9 cellular contexts compared by ENCODE assay signal in genomic region chr12:67433393-67434175, GRCh38.
DNase-seq lines count a peak whose midpoint lies in the region; ATAC-seq and TF ChIP-seq lines count a peak whose summit lies in the region.
"Had no signal": no experiment of that assay in that cellular context is flagged by ENCODE, and none has a peak within 500 bp of the region (broad histone marks: within the 10 kb centered on the region; RNA-seq: fewer than 3 reads in every experiment).

No MANE protein-coding gene starts in this region.

- in situ Hi-C loops in Caki2 (cut with HindIII; ENCODE audit: low pct_unique_long_range_greater_than_20kb, low sequenced_read_pairs), result no loop called here

- no peaks in the 10 kb centered on the region for H3K36me3 Mint-ChIP-seq in progenitor cell of endocrine pancreas (ENCODE audit: insufficient read depth)

- H3K4me3 Mint-ChIP-seq in progenitor cell of endocrine pancreas (ENCODE audit: low read depth), result no peak overlapping the region

- H3K27ac Mint-ChIP-seq in progenitor cell of endocrine pancreas, result no peak overlapping the region

- H3K4me3 ChIP-seq in choroid plexus epithelial cell (ENCODE audit: low read depth, low read length), result no peak overlapping the region

- peaks cover 3% of the 10 kb centered on the region for H3K4me1 Mint-ChIP-seq in progenitor cell of endocrine pancreas (ENCODE audit: low read depth)

- peak; percentile 64 for ATAC-seq in GM21360 (IDR thresholded peaks at IDR 0.05; ENCODE audit: unreplicated experiment)
- peak; percentile 88 for ATAC-seq in HG03378 (IDR thresholded peaks at IDR 0.05; ENCODE audit: unreplicated experiment)

- H3K9me3 Mint-ChIP-seq in progenitor cell of endocrine pancreas (ENCODE audit: low read depth), result no peaks in the 10 kb centered on the region

- DNase-seq in Caki2 (ENCODE audit: low read depth), result peak; percentile 58
- DNase-seq in choroid plexus epithelial cell (ENCODE audit: low read depth), result peak; percentile 51
- no peak for DNase-seq in NCI-H2107 treated with DMSO at 0.1 percent for 48 hours (lab: John Stamatoyannopoulos, UW; ENCODE audit: unreplicated experiment)
- no peak for DNase-seq in progenitor cell of endocrine pancreas (ENCODE audit: low spot score, unreplicated experiment)
- no peak for DNase-seq in effector CD4-positive, alpha-beta T cell
- DNase-seq in NCI-H345 (lab: John Stamatoyannopoulos, UW), result no peak
- DNase-seq: NCI-H2081 treated with DMSO at 0.1 percent for 48 hours had no signal

- no peak for TF ChIP-seq CTCF in choroid plexus epithelial cell (conservative IDR thresholded peaks at IDR 0.05; ENCODE audit: low read depth, low read length)
- TF ChIP-seq CTCF in progenitor cell of endocrine pancreas (IDR thresholded peaks at IDR 0.05; ENCODE audit: unreplicated experiment), result no peak

- no peaks in the 10 kb centered on the region for H3K27me3 Mint-ChIP-seq in progenitor cell of endocrine pancreas

Comparison
In these comparisons a context has a peak if more than half of its experiments do, and no peak if none do; other contexts are left out.
1. DNase-seq: peak in Caki2 (single experiment) and choroid plexus epithelial cell (single experiment); none in NCI-H2107 treated with DMSO at 0.1 percent for 48 hours (single experiment), progenitor cell of endocrine pancreas (single experiment), effector CD4-positive, alpha-beta T cell (single experiment) and NCI-H345 (single experiment).